ENCODE assay signal across 1 cellular context in the genomic region with DNA sequence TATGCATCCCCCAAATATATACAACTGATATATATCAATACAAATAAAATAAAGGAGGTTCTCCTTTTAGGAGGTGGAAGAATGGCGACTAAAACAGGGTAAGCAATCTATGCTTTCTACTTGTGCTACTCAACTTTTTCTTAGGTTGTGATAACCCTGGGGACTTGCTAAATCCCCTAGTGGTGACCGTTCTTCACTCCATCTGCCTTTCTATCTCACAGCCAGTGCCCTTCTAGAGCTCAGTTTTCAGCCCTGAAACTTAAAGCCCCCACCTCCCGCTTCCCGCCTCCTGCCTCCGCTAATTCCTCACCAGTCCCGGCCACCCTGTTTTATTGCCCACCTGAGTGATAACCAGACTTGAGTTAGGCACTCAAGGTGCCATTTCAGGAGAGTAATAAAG.
TF ChIP-seq lines count a peak whose summit lies in the region.

No MANE protein-coding gene starts in this region.

TF ChIP-seq in HepG2, 621 proteins besides CTCF, POLR2A, EP300 and RAD21 (continued from another document):
- TF ChIP-seq, protein P1, sequence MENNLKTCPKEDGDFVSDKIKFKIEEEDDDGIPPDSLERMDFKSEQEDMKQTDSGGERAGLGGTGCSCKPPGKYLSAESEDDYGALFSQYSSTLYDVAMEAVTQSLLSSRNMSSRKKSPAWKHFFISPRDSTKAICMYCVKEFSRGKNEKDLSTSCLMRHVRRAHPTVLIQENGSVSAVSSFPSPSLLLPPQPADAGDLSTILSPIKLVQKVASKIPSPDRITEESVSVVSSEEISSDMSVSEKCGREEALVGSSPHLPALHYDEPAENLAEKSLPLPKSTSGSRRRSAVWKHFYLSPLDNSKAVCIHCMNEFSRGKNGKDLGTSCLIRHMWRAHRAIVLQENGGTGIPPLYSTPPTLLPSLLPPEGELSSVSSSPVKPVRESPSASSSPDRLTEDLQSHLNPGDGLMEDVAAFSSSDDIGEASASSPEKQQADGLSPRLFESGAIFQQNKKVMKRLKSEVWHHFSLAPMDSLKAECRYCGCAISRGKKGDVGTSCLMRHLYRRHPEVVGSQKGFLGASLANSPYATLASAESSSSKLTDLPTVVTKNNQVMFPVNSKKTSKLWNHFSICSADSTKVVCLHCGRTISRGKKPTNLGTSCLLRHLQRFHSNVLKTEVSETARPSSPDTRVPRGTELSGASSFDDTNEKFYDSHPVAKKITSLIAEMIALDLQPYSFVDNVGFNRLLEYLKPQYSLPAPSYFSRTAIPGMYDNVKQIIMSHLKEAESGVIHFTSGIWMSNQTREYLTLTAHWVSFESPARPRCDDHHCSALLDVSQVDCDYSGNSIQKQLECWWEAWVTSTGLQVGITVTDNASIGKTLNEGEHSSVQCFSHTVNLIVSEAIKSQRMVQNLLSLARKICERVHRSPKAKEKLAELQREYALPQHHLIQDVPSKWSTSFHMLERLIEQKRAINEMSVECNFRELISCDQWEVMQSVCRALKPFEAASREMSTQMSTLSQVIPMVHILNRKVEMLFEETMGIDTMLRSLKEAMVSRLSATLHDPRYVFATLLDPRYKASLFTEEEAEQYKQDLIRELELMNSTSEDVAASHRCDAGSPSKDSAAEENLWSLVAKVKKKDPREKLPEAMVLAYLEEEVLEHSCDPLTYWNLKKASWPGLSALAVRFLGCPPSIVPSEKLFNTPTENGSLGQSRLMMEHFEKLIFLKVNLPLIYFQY (CRISPR knock-in tag; IDR thresholded peaks at IDR 0.05; ENCODE audit: borderline replicate concordance), result no peak
- TF ChIP-seq SOX13 (IDR thresholded peaks at IDR 0.05) (no peak), SOX13 (CRISPR knock-in tag; conservative IDR thresholded peaks at IDR 0.05 in 1 of 2, IDR thresholded peaks at IDR 0.05 in 1 of 2) (no peak)
- TF ChIP-seq, protein P2, sequence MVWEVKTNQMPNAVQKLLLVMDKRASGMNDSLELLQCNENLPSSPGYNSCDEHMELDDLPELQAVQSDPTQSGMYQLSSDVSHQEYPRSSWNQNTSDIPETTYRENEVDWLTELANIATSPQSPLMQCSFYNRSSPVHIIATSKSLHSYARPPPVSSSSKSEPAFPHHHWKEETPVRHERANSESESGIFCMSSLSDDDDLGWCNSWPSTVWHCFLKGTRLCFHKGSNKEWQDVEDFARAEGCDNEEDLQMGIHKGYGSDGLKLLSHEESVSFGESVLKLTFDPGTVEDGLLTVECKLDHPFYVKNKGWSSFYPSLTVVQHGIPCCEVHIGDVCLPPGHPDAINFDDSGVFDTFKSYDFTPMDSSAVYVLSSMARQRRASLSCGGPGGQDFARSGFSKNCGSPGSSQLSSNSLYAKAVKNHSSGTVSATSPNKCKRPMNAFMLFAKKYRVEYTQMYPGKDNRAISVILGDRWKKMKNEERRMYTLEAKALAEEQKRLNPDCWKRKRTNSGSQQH (CRISPR knock-in tag; IDR thresholded peaks at IDR 0.05; ENCODE audit: low read depth), result no peak
